Comparison of ENCODE assay signal across 1 cellular context in the genomic region with DNA sequence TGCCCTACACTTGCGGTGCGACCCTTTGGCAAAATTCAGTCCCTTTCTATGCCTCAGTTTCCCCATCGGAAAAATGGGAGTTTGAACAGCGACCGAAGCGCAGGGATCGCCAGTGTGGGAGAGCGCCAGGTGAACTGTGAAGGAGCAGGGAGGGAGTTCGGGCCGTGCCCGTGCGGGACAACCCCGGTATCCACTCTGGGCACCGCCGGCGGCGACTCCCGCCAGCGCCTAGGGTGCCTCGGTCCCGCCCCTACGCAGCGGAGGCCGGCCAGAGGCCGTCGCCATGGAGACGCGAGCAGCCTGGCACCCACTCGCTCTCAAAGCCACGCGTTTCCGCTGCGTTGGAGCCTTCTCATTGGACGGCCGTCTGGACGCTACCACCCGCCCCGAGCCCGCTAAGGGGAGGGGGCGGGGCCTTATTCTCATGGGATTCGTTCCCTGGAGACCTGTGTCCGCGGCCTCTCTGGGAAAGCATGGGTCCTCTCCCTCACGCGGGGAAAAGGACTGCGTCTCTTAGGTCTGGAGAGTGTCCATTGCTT.
TF ChIP-seq lines count a peak whose summit lies in the region.

No MANE protein-coding gene starts in this region.

TF ChIP-seq in K562, 482 proteins besides CTCF, POLR2A, EP300 and RAD21 (continued from another document and continues in another):
- TF ChIP-seq, protein P1, sequence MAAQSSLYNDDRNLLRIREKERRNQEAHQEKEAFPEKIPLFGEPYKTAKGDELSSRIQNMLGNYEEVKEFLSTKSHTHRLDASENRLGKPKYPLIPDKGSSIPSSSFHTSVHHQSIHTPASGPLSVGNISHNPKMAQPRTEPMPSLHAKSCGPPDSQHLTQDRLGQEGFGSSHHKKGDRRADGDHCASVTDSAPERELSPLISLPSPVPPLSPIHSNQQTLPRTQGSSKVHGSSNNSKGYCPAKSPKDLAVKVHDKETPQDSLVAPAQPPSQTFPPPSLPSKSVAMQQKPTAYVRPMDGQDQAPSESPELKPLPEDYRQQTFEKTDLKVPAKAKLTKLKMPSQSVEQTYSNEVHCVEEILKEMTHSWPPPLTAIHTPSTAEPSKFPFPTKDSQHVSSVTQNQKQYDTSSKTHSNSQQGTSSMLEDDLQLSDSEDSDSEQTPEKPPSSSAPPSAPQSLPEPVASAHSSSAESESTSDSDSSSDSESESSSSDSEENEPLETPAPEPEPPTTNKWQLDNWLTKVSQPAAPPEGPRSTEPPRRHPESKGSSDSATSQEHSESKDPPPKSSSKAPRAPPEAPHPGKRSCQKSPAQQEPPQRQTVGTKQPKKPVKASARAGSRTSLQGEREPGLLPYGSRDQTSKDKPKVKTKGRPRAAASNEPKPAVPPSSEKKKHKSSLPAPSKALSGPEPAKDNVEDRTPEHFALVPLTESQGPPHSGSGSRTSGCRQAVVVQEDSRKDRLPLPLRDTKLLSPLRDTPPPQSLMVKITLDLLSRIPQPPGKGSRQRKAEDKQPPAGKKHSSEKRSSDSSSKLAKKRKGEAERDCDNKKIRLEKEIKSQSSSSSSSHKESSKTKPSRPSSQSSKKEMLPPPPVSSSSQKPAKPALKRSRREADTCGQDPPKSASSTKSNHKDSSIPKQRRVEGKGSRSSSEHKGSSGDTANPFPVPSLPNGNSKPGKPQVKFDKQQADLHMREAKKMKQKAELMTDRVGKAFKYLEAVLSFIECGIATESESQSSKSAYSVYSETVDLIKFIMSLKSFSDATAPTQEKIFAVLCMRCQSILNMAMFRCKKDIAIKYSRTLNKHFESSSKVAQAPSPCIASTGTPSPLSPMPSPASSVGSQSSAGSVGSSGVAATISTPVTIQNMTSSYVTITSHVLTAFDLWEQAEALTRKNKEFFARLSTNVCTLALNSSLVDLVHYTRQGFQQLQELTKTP (IDR thresholded peaks at IDR 0.05; ENCODE audit: low read depth in 1 of 2, partially characterized antibody in 2 of 2) = no peak
- peak; percentile 67 for TF ChIP-seq HMGN3 (IDR thresholded peaks at IDR 0.05; ENCODE audit: borderline replicate concordance, extremely low read depth, insufficient read length, low read depth, low read length)
- TF ChIP-seq U2AF1 (optimal IDR thresholded peaks at IDR 0.05; ENCODE audit: low read depth, low read length) = no peak
- TF ChIP-seq ZBTB7A (IDR thresholded peaks at IDR 0.05; ENCODE audit: borderline replicate concordance, control insufficient read depth, low read depth, low read length) = no peak
- no peak for TF ChIP-seq TAF15 (IDR thresholded peaks at IDR 0.05; ENCODE audit: low read depth, low read length)
- TF ChIP-seq ZNF408 (CRISPR knock-in tag; IDR thresholded peaks at IDR 0.05; ENCODE audit: low read depth) = no peak
- no peak for TF ChIP-seq ZNF354B (CRISPR knock-in tag; IDR thresholded peaks at IDR 0.05)
- TF ChIP-seq ZBTB8A (IDR thresholded peaks at IDR 0.05; ENCODE audit: partially characterized antibody) = no peak
- TF ChIP-seq, protein P2, sequence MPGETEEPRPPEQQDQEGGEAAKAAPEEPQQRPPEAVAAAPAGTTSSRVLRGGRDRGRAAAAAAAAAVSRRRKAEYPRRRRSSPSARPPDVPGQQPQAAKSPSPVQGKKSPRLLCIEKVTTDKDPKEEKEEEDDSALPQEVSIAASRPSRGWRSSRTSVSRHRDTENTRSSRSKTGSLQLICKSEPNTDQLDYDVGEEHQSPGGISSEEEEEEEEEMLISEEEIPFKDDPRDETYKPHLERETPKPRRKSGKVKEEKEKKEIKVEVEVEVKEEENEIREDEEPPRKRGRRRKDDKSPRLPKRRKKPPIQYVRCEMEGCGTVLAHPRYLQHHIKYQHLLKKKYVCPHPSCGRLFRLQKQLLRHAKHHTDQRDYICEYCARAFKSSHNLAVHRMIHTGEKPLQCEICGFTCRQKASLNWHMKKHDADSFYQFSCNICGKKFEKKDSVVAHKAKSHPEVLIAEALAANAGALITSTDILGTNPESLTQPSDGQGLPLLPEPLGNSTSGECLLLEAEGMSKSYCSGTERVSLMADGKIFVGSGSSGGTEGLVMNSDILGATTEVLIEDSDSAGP (CRISPR knock-in tag; IDR thresholded peaks at IDR 0.05) = no peak
- TF ChIP-seq, protein P3, sequence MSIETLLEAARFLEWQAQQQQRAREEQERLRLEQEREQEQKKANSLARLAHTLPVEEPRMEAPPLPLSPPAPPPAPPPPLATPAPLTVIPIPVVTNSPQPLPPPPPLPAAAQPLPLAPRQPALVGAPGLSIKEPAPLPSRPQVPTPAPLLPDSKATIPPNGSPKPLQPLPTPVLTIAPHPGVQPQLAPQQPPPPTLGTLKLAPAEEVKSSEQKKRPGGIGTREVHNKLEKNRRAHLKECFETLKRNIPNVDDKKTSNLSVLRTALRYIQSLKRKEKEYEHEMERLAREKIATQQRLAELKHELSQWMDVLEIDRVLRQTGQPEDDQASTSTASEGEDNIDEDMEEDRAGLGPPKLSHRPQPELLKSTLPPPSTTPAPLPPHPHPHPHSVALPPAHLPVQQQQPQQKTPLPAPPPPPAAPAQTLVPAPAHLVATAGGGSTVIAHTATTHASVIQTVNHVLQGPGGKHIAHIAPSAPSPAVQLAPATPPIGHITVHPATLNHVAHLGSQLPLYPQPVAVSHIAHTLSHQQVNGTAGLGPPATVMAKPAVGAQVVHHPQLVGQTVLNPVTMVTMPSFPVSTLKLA (conservative IDR thresholded peaks at IDR 0.05) = no peak
- no peak for TF ChIP-seq SRSF1 (IDR thresholded peaks at IDR 0.05; ENCODE audit: low read depth, low read length)
- TF ChIP-seq, protein P4, sequence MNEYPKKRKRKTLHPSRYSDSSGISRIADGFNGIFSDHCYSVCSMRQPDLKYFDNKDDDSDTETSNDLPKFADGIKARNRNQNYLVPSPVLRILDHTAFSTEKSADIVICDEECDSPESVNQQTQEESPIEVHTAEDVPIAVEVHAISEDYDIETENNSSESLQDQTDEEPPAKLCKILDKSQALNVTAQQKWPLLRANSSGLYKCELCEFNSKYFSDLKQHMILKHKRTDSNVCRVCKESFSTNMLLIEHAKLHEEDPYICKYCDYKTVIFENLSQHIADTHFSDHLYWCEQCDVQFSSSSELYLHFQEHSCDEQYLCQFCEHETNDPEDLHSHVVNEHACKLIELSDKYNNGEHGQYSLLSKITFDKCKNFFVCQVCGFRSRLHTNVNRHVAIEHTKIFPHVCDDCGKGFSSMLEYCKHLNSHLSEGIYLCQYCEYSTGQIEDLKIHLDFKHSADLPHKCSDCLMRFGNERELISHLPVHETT (CRISPR knock-in tag; conservative IDR thresholded peaks at IDR 0.05 in 1 of 2, IDR thresholded peaks at IDR 0.05 in 1 of 2) = no peak
- TF ChIP-seq ZNF436 (CRISPR knock-in tag; IDR thresholded peaks at IDR 0.05) = no peak
- no peak for TF ChIP-seq CAMTA2 (CRISPR knock-in tag; conservative IDR thresholded peaks at IDR 0.05)
- TF ChIP-seq NR3C1 (CRISPR knock-in tag; IDR thresholded peaks at IDR 0.05) = no peak
- TF ChIP-seq GATA2 (CRISPR knock-in tag; IDR thresholded peaks at IDR 0.05) = no peak
- TF ChIP-seq, protein P5, sequence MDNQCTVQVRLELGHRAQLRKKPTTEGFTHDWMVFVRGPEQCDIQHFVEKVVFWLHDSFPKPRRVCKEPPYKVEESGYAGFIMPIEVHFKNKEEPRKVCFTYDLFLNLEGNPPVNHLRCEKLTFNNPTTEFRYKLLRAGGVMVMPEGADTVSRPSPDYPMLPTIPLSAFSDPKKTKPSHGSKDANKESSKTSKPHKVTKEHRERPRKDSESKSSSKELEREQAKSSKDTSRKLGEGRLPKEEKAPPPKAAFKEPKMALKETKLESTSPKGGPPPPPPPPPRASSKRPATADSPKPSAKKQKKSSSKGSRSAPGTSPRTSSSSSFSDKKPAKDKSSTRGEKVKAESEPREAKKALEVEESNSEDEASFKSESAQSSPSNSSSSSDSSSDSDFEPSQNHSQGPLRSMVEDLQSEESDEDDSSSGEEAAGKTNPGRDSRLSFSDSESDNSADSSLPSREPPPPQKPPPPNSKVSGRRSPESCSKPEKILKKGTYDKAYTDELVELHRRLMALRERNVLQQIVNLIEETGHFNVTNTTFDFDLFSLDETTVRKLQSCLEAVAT (IDR thresholded peaks at IDR 0.05) = 0 out of 4 replicates have a peak, but pooled peaks of 1 of the 2 experiments have one; percentile 58
- no peak for TF ChIP-seq STAG1 (CRISPR knock-in tag; IDR thresholded peaks at IDR 0.05; ENCODE audit: borderline replicate concordance)
- TF ChIP-seq, protein P6, sequence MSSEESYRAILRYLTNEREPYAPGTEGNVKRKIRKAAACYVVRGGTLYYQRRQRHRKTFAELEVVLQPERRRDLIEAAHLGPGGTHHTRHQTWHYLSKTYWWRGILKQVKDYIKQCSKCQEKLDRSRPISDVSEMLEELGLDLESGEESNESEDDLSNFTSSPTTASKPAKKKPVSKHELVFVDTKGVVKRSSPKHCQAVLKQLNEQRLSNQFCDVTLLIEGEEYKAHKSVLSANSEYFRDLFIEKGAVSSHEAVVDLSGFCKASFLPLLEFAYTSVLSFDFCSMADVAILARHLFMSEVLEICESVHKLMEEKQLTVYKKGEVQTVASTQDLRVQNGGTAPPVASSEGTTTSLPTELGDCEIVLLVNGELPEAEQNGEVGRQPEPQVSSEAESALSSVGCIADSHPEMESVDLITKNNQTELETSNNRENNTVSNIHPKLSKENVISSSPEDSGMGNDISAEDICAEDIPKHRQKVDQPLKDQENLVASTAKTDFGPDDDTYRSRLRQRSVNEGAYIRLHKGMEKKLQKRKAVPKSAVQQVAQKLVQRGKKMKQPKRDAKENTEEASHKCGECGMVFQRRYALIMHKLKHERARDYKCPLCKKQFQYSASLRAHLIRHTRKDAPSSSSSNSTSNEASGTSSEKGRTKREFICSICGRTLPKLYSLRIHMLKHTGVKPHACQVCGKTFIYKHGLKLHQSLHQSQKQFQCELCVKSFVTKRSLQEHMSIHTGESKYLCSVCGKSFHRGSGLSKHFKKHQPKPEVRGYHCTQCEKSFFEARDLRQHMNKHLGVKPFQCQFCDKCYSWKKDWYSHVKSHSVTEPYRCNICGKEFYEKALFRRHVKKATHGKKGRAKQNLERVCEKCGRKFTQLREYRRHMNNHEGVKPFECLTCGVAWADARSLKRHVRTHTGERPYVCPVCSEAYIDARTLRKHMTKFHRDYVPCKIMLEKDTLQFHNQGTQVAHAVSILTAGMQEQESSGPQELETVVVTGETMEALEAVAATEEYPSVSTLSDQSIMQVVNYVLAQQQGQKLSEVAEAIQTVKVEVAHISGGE (CRISPR knock-in tag; IDR thresholded peaks at IDR 0.05) = no peak
- no peak for TF ChIP-seq NUFIP1 (IDR thresholded peaks at IDR 0.05; ENCODE audit: partially characterized antibody)
- TF ChIP-seq DIDO1 (tag; IDR thresholded peaks at IDR 0.05; ENCODE audit: low read depth) = no peak
- TF ChIP-seq NCOA1 (IDR thresholded peaks at IDR 0.05; ENCODE audit: low read depth) = no peak
- TF ChIP-seq TGIF2 (CRISPR knock-in tag; IDR thresholded peaks at IDR 0.05) = no peak
- TF ChIP-seq DDX20 (tag; IDR thresholded peaks at IDR 0.05; ENCODE audit: low read depth) = no peak
- TF ChIP-seq, protein P7, sequence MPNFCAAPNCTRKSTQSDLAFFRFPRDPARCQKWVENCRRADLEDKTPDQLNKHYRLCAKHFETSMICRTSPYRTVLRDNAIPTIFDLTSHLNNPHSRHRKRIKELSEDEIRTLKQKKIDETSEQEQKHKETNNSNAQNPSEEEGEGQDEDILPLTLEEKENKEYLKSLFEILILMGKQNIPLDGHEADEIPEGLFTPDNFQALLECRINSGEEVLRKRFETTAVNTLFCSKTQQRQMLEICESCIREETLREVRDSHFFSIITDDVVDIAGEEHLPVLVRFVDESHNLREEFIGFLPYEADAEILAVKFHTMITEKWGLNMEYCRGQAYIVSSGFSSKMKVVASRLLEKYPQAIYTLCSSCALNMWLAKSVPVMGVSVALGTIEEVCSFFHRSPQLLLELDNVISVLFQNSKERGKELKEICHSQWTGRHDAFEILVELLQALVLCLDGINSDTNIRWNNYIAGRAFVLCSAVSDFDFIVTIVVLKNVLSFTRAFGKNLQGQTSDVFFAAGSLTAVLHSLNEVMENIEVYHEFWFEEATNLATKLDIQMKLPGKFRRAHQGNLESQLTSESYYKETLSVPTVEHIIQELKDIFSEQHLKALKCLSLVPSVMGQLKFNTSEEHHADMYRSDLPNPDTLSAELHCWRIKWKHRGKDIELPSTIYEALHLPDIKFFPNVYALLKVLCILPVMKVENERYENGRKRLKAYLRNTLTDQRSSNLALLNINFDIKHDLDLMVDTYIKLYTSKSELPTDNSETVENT (CRISPR knock-in tag; IDR thresholded peaks at IDR 0.05) = peak; percentile 50; the same call in 1 of the 2 replicates
- TF ChIP-seq KAT7 (CRISPR knock-in tag; IDR thresholded peaks at IDR 0.05; ENCODE audit: borderline replicate concordance) = peak; percentile 37; the same call in 1 of the 2 replicates
- TF ChIP-seq, protein P8, sequence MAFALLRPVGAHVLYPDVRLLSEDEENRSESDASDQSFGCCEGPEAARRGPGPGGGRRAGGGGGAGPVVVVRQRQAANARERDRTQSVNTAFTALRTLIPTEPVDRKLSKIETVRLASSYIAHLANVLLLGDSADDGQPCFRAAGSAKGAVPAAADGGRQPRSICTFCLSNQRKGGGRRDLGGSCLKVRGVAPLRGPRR (CRISPR knock-in tag; IDR thresholded peaks at IDR 0.05) = no peak
- TF ChIP-seq, protein P9, sequence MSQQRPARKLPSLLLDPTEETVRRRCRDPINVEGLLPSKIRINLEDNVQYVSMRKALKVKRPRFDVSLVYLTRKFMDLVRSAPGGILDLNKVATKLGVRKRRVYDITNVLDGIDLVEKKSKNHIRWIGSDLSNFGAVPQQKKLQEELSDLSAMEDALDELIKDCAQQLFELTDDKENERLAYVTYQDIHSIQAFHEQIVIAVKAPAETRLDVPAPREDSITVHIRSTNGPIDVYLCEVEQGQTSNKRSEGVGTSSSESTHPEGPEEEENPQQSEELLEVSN (IDR thresholded peaks at IDR 0.05; ENCODE audit: borderline replicate concordance in 1 of 2, extremely low read depth in 1 of 2, insufficient read depth in 1 of 2, insufficient read length in 1 of 2, low read depth in 1 of 2, low read length in 1 of 2, poor library complexity in 1 of 2, severe bottlenecking in 1 of 2) = peak; percentile 57 to 65
- TF ChIP-seq ZNF239 (CRISPR knock-in tag; IDR thresholded peaks at IDR 0.05) = no peak
- TF ChIP-seq ZNF583 (CRISPR knock-in tag; IDR thresholded peaks at IDR 0.05) = no peak
- TF ChIP-seq KLF1 (tag; IDR thresholded peaks at IDR 0.05) = no peak
- no peak for TF ChIP-seq MCM3 (IDR thresholded peaks at IDR 0.05)
- TF ChIP-seq PRPF4 (IDR thresholded peaks at IDR 0.05; ENCODE audit: insufficient read depth, low read depth, low read length, poor library complexity, severe bottlenecking) = no peak
- TF ChIP-seq, protein P10, sequence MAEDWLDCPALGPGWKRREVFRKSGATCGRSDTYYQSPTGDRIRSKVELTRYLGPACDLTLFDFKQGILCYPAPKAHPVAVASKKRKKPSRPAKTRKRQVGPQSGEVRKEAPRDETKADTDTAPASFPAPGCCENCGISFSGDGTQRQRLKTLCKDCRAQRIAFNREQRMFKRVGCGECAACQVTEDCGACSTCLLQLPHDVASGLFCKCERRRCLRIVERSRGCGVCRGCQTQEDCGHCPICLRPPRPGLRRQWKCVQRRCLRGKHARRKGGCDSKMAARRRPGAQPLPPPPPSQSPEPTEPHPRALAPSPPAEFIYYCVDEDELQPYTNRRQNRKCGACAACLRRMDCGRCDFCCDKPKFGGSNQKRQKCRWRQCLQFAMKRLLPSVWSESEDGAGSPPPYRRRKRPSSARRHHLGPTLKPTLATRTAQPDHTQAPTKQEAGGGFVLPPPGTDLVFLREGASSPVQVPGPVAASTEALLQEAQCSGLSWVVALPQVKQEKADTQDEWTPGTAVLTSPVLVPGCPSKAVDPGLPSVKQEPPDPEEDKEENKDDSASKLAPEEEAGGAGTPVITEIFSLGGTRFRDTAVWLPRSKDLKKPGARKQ (CRISPR knock-in tag; IDR thresholded peaks at IDR 0.05) = no peak
- TF ChIP-seq SRSF7 (optimal IDR thresholded peaks at IDR 0.05; ENCODE audit: low read depth, low read length) = no peak
- no peak for TF ChIP-seq KLF16 (IDR thresholded peaks at IDR 0.05)
